ENCODE assay signal across 9 cellular contexts in genomic region chr1:156095906-156096508, GRCh38. TPM values are rescaled to one million over a fixed set of nuclear protein-coding genes. Genes with fewer than 3 reads are reported as not detected.
DNase-seq lines count a peak whose midpoint lies in the region; ATAC-seq, FAIRE-seq and TF ChIP-seq lines count a peak whose summit lies in the region.
"Had no signal": no experiment of that assay in that cellular context is flagged by ENCODE, and none has a peak within 500 bp of the region (broad histone marks: within the 10 kb centered on the region; RNA-seq: fewer than 3 reads in every experiment).

No MANE protein-coding gene starts in this region.

- in situ Hi-C loops in gastrocnemius medialis (cut with MboI; ENCODE audit: low sequenced_read_pairs in 4 of 4): loop anchor here in 3 of 4 donors (5.0 kb wide), 1 partner anchor 36 kb away; no protein-coding TSS in a partner anchor

- intact Hi-C loops in PC-3 (cut with micrococcal nuclease) (loop anchor here (1.0 kb wide), 2 partner anchors 18 to 34 kb away; partner anchors contain the start of gene LMNA), gastrocnemius medialis (cut with DNase I; ENCODE audit: low total_unique reads) (loop anchor here (1.0 to 5.0 kb wide), 3 partner anchors 34 to 186 kb away; partner anchors contain the start of genes PMF1, SMG5 and TMEM79), thyroid gland (cut with DNase I) (loop anchor here (2.0 to 5.0 kb wide), 2 partner anchors 35 to 131 kb away; no protein-coding TSS in a partner anchor)

- no peak overlapping the region for H3K9ac ChIP-seq in PC-3 (ENCODE audit: low read length)

- POLR2A ChIA-PET in PC-3 (lab: Charles Lee; ENCODE audit: unreplicated experiment): interaction anchor here (0.7 to 2.0 kb wide), 4 partner anchors 24 to 50 kb away, joined by 3 to 7 read pairs (median 4); no protein-coding TSS in a partner anchor

- no peaks in the 10 kb centered on the region for H3K9me2 ChIP-seq in PC-3 (replicated peaks; ENCODE audit: low read length)

- H3K36me3 ChIP-seq in PC-3 (ENCODE audit: low read depth, low read length): no peaks in the 10 kb centered on the region
- H3K36me3 ChIP-seq in gastrocnemius medialis: no peaks in the 10 kb centered on the region
- H3K36me3 ChIP-seq in thyroid gland: no peaks in the 10 kb centered on the region

- FAIRE-seq in GM12891 (lab: Jason Lieb, UNC): no peak

- H3K9me3 ChIP-seq in PC-3 (ENCODE audit: low read length): no peaks in the 10 kb centered on the region
- no peaks in the 10 kb centered on the region for H3K9me3 ChIP-seq in gastrocnemius medialis
- no peaks in the 10 kb centered on the region for H3K9me3 ChIP-seq in thyroid gland

- no peak for DNase-seq in GM12891 (ENCODE audit: insufficient read length, low spot score)
- DNase-seq in PC-3: no peak
- DNase-seq in epithelial cell of esophagus (ENCODE audit: low read depth): peak; percentile 93
- DNase-seq in gastrocnemius medialis: no peak
- DNase-seq in thyroid gland: no peak
- no peak for DNase-seq in T-helper 2 cell
- DNase-seq in NCI-H524 (lab: John Stamatoyannopoulos, UW): no peak

- CTCF ChIA-PET in PC-3 (lab: Charles Lee): interaction anchor here (0.5 to 4.7 kb wide), 10 partner anchors 17 to 119 kb away, joined by 3 to 22 read pairs (median 6); no protein-coding TSS in a partner anchor

- 80 to 84% methylated on average over 3 of the region's 3 CpGs for WGBS in thyroid gland, 2 donors

- H4K20me1 ChIP-seq in PC-3 (ENCODE audit: low read length): no peaks in the 10 kb centered on the region

- no peak overlapping the region for H2AFZ ChIP-seq in PC-3 (ENCODE audit: low read length)

- H3F3A ChIP-seq in PC-3 (ENCODE audit: low read length, unreplicated experiment): no peaks in the 10 kb centered on the region

- ATAC-seq in PC-3 (peak; percentile 7), gastrocnemius medialis (no peak), HG03571 (IDR thresholded peaks at IDR 0.05; ENCODE audit: unreplicated experiment) (no peak)

- H3K27me3 ChIP-seq in PC-3 (ENCODE audit: low read length): no peaks in the 10 kb centered on the region
- no peaks in the 10 kb centered on the region for H3K27me3 ChIP-seq in gastrocnemius medialis
- H3K27me3 ChIP-seq in thyroid gland: no peaks in the 10 kb centered on the region

- peaks cover 40% of the 10 kb centered on the region for H3K4me1 ChIP-seq in PC-3 (ENCODE audit: insufficient read depth, low read length)
- peaks cover 7 to 21% of the 10 kb centered on the region in 2 donors for H3K4me1 ChIP-seq in gastrocnemius medialis
- H3K4me1 ChIP-seq in thyroid gland: peaks cover 4 to 28% of the 10 kb centered on the region in 2 donors

- no TSS peak for BruUV-seq in PC-3 (replicated peaks; lab: Mats Ljungman, UMichigan)

- H3K27ac ChIP-seq in PC-3 (ENCODE audit: low read length) (peak overlapping the region; percentile 1; the same call in 1 of the 2 replicates), gastrocnemius medialis (peak overlapping the region; percentile 15 to 80 (median 63)), thyroid gland (peak overlapping the region in 1 of 3 donors; percentile 64)

- TF ChIP-seq POLR2A in GM12891 (IDR thresholded peaks at IDR 0.05; ENCODE audit: low read depth, low read length) (no peak), gastrocnemius medialis (IDR thresholded peaks at IDR 0.05) (no peak), thyroid gland (IDR thresholded peaks at IDR 0.05) (no peak)

- H3K4me3 ChIP-seq in PC-3 (ENCODE audit: low read length): no peak overlapping the region
- H3K4me3 ChIP-seq in epithelial cell of esophagus (ENCODE audit: low read length): no peak overlapping the region
- H3K4me3 ChIP-seq in gastrocnemius medialis: no peak overlapping the region
- H3K4me3 ChIP-seq in thyroid gland (replicated peaks in 1 of 3): no peak overlapping the region

- 0 out of 2 replicates have a peak overlapping the region, but pooled peaks have one; percentile 3 for H3K4me2 ChIP-seq in PC-3 (ENCODE audit: low read length)

- TF ChIP-seq CTCF in PC-3 (conservative IDR thresholded peaks at IDR 0.05; ENCODE audit: low read depth, low read length) (no peak), epithelial cell of esophagus (IDR thresholded peaks at IDR 0.05; ENCODE audit: insufficient read depth, low read depth, low read length, missing control alignments) (peak; percentile 27), gastrocnemius medialis (IDR thresholded peaks at IDR 0.05 in 4 of 5, conservative IDR thresholded peaks at IDR 0.05 in 1 of 5) (no peak), thyroid gland (IDR thresholded peaks at IDR 0.05) (no peak)

- no peaks in the 10 kb centered on the region for H3K79me2 ChIP-seq in PC-3 (ENCODE audit: low read length)

TF ChIP-seq in GM12891, 5 proteins besides CTCF, POLR2A, EP300 and RAD21:
- TF ChIP-seq POU2F2 (IDR thresholded peaks at IDR 0.05; ENCODE audit: low read depth, low read length) (0 out of 2 replicates have a peak, but pooled peaks have one; percentile 14), TAF1 (IDR thresholded peaks at IDR 0.05; ENCODE audit: low read depth, low read length) (no peak)

RNA-seq across cellular contexts. Expression of gene MEX3A, which starts 13.7 kb away (rescaled TPM):
- polyA plus RNA-seq in GM12891 (2012; ENCODE audit: low read depth, missing spikeins): 0.56 TPM
- total RNA-seq in PC-3 (2014; rRNA removed) (12.9 and 14.7 TPM in 2 replicates), gastrocnemius medialis (not detected), thyroid gland (1 to 10 TPM in 1 of 4 donors, under 1 TPM in 3; 0.17 to 1.8 (median 0.33) TPM)
- total RNA-seq: mononuclear cell had no signal

RNA-seq across cellular contexts. Expression of gene LMNA, which starts 18.5 kb away (rescaled TPM):
- 70.7 TPM for polyA plus RNA-seq in GM12891 (2012; ENCODE audit: low read depth, missing spikeins)
- total RNA-seq in PC-3 (2014; rRNA removed): 864 and 1,095 TPM in 2 replicates
- total RNA-seq in gastrocnemius medialis: 100 to 1,000 TPM; 143 to 244 (median 220) TPM
- 100 to 1,000 TPM; 235 to 412 (median 327) TPM for total RNA-seq in thyroid gland

RNA-seq across cellular contexts. Expression of gene RAB25, which starts 35.0 kb away (rescaled TPM):
- polyA plus RNA-seq in GM12891 (2012; ENCODE audit: low read depth, missing spikeins): 0.09 TPM
- total RNA-seq in PC-3 (2014; rRNA removed) (18.1 and 18.5 TPM in 2 replicates), gastrocnemius medialis (1 to 10 TPM in 1 of 4 donors, not detected in 3; 1.2 TPM), thyroid gland (10 to 100 TPM; 65.9 to 88.0 (median 74.1) TPM)

RNA-seq across cellular contexts. Expression of gene LAMTOR2, which starts 41.4 kb away (rescaled TPM):
- polyA plus RNA-seq in GM12891 (2012; ENCODE audit: low read depth, missing spikeins): 81.3 TPM
- 130 TPM in 2 replicates for total RNA-seq in PC-3 (2014; rRNA removed)
- total RNA-seq in gastrocnemius medialis: 10 to 100 TPM; 51.5 to 82.7 (median 72.6) TPM
- total RNA-seq in thyroid gland: 10 to 100 TPM; 14.7 to 76.8 (median 41.1) TPM

RNA-seq across cellular contexts. Expression of gene UBQLN4, which starts 42.4 kb away (rescaled TPM):
- polyA plus RNA-seq in GM12891 (2012; ENCODE audit: low read depth, missing spikeins): 16.5 TPM
- total RNA-seq in PC-3 (2014; rRNA removed): 45.4 and 62.9 TPM in 2 replicates
- total RNA-seq in gastrocnemius medialis: 10 to 100 TPM; 42.3 to 60.1 (median 46.0) TPM
- 10 to 100 TPM; 10.8 to 18.8 (median 16.9) TPM for total RNA-seq in thyroid gland
